1 cellular context compared by ENCODE assay signal in the genomic region with DNA sequence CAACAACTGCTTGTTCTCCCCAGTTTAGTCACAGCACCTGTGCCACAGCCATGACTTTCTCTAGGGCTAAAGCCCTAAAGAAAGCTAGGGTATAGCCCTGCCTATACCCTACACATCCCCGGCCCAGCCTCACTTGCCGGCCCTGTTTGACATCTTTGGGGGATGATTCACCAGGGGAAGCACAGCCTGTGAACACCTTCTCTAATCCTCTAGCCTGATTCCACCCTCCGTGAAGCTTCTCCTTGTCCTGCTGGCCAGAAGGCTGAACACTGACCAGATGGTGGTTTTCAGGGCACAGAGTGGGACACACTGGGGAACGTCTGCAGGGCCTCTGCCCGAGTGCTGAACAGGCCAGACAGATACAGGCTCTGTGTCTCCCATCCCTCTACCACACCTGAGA.
A peak's percentile ranks its signal among the peaks of the same experiment; 100 is the strongest.
TF ChIP-seq lines count a peak whose summit lies in the region.

No MANE protein-coding gene starts in this region.

TF ChIP-seq in GM12878, 131 proteins besides CTCF, POLR2A, EP300 and RAD21:
- TF ChIP-seq, protein P1, sequence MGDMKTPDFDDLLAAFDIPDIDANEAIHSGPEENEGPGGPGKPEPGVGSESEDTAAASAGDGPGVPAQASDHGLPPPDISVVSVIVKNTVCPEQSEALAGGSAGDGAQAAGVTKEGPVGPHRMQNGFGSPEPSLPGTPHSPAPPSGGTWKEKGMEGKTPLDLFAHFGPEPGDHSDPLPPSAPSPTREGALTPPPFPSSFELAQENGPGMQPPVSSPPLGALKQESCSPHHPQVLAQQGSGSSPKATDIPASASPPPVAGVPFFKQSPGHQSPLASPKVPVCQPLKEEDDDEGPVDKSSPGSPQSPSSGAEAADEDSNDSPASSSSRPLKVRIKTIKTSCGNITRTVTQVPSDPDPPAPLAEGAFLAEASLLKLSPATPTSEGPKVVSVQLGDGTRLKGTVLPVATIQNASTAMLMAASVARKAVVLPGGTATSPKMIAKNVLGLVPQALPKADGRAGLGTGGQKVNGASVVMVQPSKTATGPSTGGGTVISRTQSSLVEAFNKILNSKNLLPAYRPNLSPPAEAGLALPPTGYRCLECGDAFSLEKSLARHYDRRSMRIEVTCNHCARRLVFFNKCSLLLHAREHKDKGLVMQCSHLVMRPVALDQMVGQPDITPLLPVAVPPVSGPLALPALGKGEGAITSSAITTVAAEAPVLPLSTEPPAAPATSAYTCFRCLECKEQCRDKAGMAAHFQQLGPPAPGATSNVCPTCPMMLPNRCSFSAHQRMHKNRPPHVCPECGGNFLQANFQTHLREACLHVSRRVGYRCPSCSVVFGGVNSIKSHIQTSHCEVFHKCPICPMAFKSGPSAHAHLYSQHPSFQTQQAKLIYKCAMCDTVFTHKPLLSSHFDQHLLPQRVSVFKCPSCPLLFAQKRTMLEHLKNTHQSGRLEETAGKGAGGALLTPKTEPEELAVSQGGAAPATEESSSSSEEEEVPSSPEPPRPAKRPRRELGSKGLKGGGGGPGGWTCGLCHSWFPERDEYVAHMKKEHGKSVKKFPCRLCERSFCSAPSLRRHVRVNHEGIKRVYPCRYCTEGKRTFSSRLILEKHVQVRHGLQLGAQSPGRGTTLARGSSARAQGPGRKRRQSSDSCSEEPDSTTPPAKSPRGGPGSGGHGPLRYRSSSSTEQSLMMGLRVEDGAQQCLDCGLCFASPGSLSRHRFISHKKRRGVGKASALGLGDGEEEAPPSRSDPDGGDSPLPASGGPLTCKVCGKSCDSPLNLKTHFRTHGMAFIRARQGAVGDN (IDR thresholded peaks at IDR 0.05) = peak; percentile 17; the same call in 1 of the 2 replicates
- no peak for TF ChIP-seq ETV6 (conservative IDR thresholded peaks at IDR 0.05 in 1 of 2, IDR thresholded peaks at IDR 0.05 in 1 of 2; ENCODE audit: borderline replicate concordance in 1 of 2, low read depth in 1 of 2)
- TF ChIP-seq ASH2L (IDR thresholded peaks at IDR 0.05; ENCODE audit: borderline replicate concordance, low read depth) = no peak
